ENCODE assay signal across 8 cellular contexts in the genomic region with DNA sequence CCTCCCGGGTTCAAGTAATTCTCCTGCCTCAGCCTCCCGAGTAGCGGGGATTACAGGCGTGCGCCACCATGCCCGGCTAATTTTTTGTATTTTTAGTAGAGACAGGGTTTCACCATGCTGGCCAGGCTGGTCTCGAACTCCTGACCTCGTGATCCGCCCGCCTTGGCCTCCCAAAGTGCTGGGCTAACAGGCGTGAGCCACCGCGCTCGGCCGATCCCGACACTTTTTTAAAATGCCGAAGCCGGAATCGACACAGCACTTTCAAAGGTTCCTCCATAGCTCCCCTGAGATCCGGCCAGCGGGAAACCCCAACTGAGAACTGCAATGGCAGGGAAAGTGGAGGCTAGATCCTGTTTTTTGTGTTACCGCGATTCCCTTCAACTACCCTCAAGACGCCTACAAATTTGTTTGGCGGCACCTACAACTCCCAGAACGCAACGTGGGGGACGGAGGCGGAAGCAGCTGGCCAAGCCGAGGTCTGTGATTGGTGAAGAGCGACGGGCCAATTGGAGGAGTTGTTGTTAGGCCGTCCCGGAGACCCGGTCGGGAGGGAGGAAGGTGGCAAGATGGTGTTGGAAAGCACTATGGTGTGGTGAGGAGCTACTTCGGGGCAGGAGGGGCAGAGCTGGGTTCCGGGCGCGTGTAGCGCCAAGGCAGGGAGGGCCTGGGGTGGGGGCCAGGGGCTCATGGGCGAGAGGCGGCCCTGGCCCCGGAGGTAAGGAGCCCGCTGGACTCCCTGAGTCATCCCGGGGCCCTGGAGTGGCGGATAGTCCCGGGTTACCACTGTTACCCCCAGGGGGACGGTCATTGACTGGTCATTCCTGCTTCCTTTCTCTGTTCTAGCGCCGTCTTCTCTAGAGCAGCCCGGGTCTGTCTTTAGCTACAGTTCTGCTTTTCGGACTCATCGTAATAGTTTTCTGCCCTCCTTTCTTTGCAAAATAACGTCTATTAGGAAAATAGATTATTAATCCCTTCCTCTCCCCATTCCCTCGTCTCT. TPM values are rescaled to one million over a fixed set of nuclear protein-coding genes. Genes with fewer than 3 reads are reported as not detected.
A peak's percentile ranks its signal among the peaks of the same experiment; 100 is the strongest.
DNase-seq lines count a peak whose midpoint lies in the region; ATAC-seq and TF ChIP-seq lines count a peak whose summit lies in the region.

A gene (plus strand): TSS at position 518 of the 997 bp plus-strand sequence. CDS start 49 bp downstream, at position 567.

- peaks cover 2% of the 10 kb centered on the region for H3K36me3 Mint-ChIP-seq in IgD-negative memory B cell

- peak within 1 kb of the TSS; percentile 83 for H3K27ac ChIP-seq in epithelial cell of prostate

- no peaks in the 10 kb centered on the region for H3K36me3 ChIP-seq in mucosa of descending colon (ENCODE audit: low read depth)

- ATAC-seq in GM21528 (IDR thresholded peaks at IDR 0.05; ENCODE audit: low FRiP score, unreplicated experiment) (peak; percentile 88), mucosa of descending colon (peak; percentile 100)

- H3K9me3 ChIP-seq in mucosa of descending colon: no peaks in the 10 kb centered on the region

- intact Hi-C loops in mucosa of descending colon (cut with DNase I, micrococcal nuclease): loop anchor here in 1 of 2 donors (5.0 kb wide), 1 partner anchor 57 kb away; a partner anchor contains a TSS

- H3K4me1 Mint-ChIP-seq in IgD-negative memory B cell: peaks cover 22 to 27% (median 26%) of the 10 kb centered on the region in 3 donors

- H3K27me3 Mint-ChIP-seq in IgD-negative memory B cell: peaks cover 2% of the 10 kb centered on the region

- no peaks in the 10 kb centered on the region for H3K9me3 Mint-ChIP-seq in IgD-negative memory B cell

- TF ChIP-seq CTCF in mucosa of descending colon (IDR thresholded peaks at IDR 0.05): no peak

- H3K27ac Mint-ChIP-seq in IgD-negative memory B cell: peak within 1 kb of the TSS; percentile 73 to 98 (median 96)

- H3K4me1 ChIP-seq in mucosa of descending colon (ENCODE audit: low read depth): peaks cover 17% of the 10 kb centered on the region

- H3K4me3 ChIP-seq in mucosa of descending colon: peak within 1 kb of the TSS; percentile 93

- DNase-seq in DMS 273 (lab: John Stamatoyannopoulos, UW; ENCODE audit: unreplicated experiment) (peak; percentile 100), OCI-M2 (lab: John Stamatoyannopoulos, UW; ENCODE audit: unreplicated experiment) (peak; percentile 75), activated T-cell treated with anti-CD3 and anti-CD28 coated beads for 4 hours (peak; percentile 89), epithelial cell of prostate (ENCODE audit: low read depth, low spot score) (peak; percentile 76), mucosa of descending colon (peak; percentile 95 to 96 (median 96))
- peak; percentile 83 for DNase-seq in stimulated activated CD8-positive, alpha-beta memory T cell treated with anti-CD3 and anti-CD28 coated beads, Interleukin-4, amount 100 ng/mL, for 24 hours (ENCODE audit: low read depth)

- peak within 1 kb of the TSS; percentile 82 to 99 (median 97) for H3K4me3 Mint-ChIP-seq in IgD-negative memory B cell

RNA-seq across cellular contexts. Expression of the gene that starts here (rescaled TPM):
- polyA plus RNA-seq in IgD-negative memory B cell: 252 TPM
- total RNA-seq in mucosa of descending colon: 100 to 1,000 TPM in 1 of 3 donors, 10 to 100 TPM in 2; 90.2 to 150 (median 95.1) TPM

Comparison
In these comparisons a context has a peak if more than half of its experiments do, and no peak if none do; other contexts are left out.
1. Peak in every context shown above with its lines: DNase-seq, ATAC-seq, H3K4me3 ChIP-seq and H3K27ac ChIP-seq.